ENCODE assay signal across 1 cellular context in genomic region chr17:78883533-78884131, GRCh38.
TF ChIP-seq lines count a peak whose summit lies in the region.

No MANE protein-coding gene starts in this region.

TF ChIP-seq in endothelial cell of umbilical vein, 7 proteins besides CTCF, POLR2A, EP300 and RAD21:
- TF ChIP-seq EZH2 (IDR thresholded peaks at IDR 0.05; ENCODE audit: borderline replicate concordance, low read depth, low read length, severe bottlenecking) (no peak), GATA2 (IDR thresholded peaks at IDR 0.05; ENCODE audit: insufficient read depth, insufficient read length, low read depth, low read length) (no peak), MAX (IDR thresholded peaks at IDR 0.05; ENCODE audit: insufficient read depth, insufficient read length) (peak; percentile 72), POLR2AphosphoS5 (IDR thresholded peaks at IDR 0.05; ENCODE audit: insufficient read depth, low read depth, low read length) (peak; percentile 81), MYC (IDR thresholded peaks at IDR 0.05; ENCODE audit: low read depth, low read length) (peak; percentile 13), JUN (IDR thresholded peaks at IDR 0.05; ENCODE audit: borderline replicate concordance, insufficient read depth, insufficient read length, low read depth) (peak; percentile 75), FOS (IDR thresholded peaks at IDR 0.05; ENCODE audit: borderline replicate concordance, insufficient read depth, low read length) (peak; percentile 71)
